1 cellular context compared by ENCODE assay signal in the genomic region with DNA sequence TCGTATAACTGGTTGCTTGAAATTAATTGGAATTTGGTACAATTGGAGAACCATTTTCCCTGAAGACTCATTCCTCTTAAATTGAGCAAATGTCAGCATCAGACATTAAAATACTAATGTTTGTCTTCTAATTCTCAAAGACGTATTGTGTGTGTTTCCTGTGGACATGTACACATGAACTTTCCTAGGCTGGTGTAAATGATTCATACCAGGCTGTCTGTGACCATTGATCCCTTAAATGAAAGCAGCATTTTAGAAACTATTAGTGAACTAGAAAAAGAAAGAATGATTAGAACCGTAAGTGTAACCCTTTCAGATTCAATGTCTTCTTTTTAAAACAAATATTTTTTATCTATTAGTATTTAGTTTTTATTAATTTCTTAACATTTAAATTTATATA.
TF ChIP-seq lines count a peak whose summit lies in the region.

No MANE protein-coding gene starts in this region.

TF ChIP-seq in GM12878, 131 proteins besides CTCF, POLR2A, EP300 and RAD21 (continued from another document):
- TF ChIP-seq, protein P1, sequence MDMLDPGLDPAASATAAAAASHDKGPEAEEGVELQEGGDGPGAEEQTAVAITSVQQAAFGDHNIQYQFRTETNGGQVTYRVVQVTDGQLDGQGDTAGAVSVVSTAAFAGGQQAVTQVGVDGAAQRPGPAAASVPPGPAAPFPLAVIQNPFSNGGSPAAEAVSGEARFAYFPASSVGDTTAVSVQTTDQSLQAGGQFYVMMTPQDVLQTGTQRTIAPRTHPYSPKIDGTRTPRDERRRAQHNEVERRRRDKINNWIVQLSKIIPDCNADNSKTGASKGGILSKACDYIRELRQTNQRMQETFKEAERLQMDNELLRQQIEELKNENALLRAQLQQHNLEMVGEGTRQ (IDR thresholded peaks at IDR 0.05; ENCODE audit: borderline replicate concordance, low read depth, low read length), result no peak
- TF ChIP-seq BHLHE40 (IDR thresholded peaks at IDR 0.05; ENCODE audit: borderline replicate concordance in 1 of 2, low read depth in 2 of 2, low read length in 1 of 2), result no peak
- TF ChIP-seq, protein P2, sequence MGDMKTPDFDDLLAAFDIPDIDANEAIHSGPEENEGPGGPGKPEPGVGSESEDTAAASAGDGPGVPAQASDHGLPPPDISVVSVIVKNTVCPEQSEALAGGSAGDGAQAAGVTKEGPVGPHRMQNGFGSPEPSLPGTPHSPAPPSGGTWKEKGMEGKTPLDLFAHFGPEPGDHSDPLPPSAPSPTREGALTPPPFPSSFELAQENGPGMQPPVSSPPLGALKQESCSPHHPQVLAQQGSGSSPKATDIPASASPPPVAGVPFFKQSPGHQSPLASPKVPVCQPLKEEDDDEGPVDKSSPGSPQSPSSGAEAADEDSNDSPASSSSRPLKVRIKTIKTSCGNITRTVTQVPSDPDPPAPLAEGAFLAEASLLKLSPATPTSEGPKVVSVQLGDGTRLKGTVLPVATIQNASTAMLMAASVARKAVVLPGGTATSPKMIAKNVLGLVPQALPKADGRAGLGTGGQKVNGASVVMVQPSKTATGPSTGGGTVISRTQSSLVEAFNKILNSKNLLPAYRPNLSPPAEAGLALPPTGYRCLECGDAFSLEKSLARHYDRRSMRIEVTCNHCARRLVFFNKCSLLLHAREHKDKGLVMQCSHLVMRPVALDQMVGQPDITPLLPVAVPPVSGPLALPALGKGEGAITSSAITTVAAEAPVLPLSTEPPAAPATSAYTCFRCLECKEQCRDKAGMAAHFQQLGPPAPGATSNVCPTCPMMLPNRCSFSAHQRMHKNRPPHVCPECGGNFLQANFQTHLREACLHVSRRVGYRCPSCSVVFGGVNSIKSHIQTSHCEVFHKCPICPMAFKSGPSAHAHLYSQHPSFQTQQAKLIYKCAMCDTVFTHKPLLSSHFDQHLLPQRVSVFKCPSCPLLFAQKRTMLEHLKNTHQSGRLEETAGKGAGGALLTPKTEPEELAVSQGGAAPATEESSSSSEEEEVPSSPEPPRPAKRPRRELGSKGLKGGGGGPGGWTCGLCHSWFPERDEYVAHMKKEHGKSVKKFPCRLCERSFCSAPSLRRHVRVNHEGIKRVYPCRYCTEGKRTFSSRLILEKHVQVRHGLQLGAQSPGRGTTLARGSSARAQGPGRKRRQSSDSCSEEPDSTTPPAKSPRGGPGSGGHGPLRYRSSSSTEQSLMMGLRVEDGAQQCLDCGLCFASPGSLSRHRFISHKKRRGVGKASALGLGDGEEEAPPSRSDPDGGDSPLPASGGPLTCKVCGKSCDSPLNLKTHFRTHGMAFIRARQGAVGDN (IDR thresholded peaks at IDR 0.05), result no peak
- no peak for TF ChIP-seq MEF2B (IDR thresholded peaks at IDR 0.05; ENCODE audit: partially characterized antibody, poor library complexity, severe bottlenecking)
- no peak for TF ChIP-seq SRF (IDR thresholded peaks at IDR 0.05; ENCODE audit: low read depth in 2 of 2, low read length in 2 of 2)
- no peak for TF ChIP-seq FOXK2 (IDR thresholded peaks at IDR 0.05)
- TF ChIP-seq TCF3 (IDR thresholded peaks at IDR 0.05; ENCODE audit: borderline replicate concordance, insufficient read depth, low read depth, low read length), result no peak
